ENCODE assay signal across 8 cellular contexts in the genomic region with DNA sequence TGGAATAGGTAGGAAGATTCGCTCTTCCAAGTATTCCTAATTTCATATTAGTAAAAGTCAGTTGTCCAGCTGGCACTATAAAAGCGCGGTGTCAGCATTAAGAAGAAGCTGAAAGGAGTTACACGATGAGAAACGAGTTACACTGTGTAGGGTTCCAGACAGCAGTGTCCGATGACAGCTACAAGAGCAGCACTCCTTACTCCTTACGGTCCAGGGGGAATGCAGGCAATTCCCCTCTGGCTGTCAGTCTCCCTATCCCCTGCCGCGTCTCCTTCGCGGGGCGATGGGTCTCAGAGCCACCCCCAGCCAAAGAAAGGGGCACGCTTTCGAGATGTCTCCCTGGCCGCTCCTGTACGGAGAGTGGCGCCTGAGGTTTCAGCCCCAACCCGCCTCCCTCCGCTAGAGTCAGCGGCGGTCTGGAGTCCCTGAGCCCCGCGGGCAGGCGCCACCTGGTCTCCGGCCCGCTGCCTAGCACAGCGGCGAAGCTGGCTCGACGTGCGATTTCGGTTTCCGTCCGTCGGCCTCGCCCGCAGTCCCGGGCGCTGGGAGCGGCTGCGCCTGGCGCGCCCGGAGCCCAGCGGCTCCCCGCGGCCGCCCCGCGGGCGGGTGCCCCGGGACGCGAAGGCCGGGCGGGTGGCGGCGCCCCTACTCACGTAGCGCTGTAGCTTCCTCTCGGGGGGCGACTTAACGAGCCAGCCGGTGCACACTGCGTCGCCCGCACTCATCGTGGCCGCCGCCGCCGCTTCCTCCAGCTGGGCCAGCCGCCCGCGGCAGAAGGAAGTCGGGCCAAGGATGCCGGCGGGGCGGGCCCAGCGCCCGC. TPM values are rescaled to one million over a fixed set of nuclear protein-coding genes. Genes with fewer than 3 reads are reported as not detected.
DNase-seq lines count a peak whose midpoint lies in the region; ATAC-seq and TF ChIP-seq lines count a peak whose summit lies in the region.

A gene with protein sequence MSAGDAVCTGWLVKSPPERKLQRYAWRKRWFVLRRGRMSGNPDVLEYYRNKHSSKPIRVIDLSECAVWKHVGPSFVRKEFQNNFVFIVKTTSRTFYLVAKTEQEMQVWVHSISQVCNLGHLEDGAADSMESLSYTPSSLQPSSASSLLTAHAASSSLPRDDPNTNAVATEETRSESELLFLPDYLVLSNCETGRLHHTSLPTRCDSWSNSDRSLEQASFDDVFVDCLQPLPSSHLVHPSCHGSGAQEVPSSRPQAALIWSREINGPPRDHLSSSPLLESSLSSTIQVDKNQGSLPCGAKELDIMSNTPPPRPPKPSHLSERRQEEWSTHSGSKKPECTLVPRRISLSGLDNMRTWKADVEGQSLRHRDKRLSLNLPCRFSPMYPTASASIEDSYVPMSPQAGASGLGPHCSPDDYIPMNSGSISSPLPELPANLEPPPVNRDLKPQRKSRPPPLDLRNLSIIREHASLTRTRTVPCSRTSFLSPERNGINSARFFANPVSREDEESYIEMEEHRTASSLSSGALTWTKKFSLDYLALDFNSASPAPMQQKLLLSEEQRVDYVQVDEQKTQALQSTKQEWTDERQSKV (minus strand): TSS at position 777 of the 820 bp plus-strand sequence. CDS start 52 bp downstream, at position 725.

- CTCF ChIA-PET in activated naive CD4-positive, alpha-beta T cell treated with anti-CD3 and anti-CD28 coated beads for 36 hours (lab: Charles Lee) = interaction anchor here (0.8 to 4.9 kb wide), 4 partner anchors 12 to 33 kb away, joined by 3 to 36 read pairs (median 23); a partner anchor contains a TSS

- intact Hi-C loops in activated naive CD4-positive, alpha-beta T cell treated with anti-CD3 and anti-CD28 coated beads for 36 hours (cut with micrococcal nuclease) = no loop called here
- intact Hi-C loops in heart left ventricle (cut with DNase I) = loop anchor here in 3 of 10 donors (2.0 to 5.0 kb wide), 4 partner anchors 20 to 92 kb away; no protein-coding TSS in a partner anchor

- no peak within 1 kb of the TSS for H3K27ac Mint-ChIP-seq in HFFc6
- H3K27ac Mint-ChIP-seq in activated naive CD4-positive, alpha-beta T cell treated with anti-CD3 and anti-CD28 coated beads for 36 hours = no peak within 1 kb of the TSS
- H3K27ac Mint-ChIP-seq in progenitor cell of endocrine pancreas = no peak within 1 kb of the TSS

- DNase-seq in GM13976 (ENCODE audit: low spot score) = peak; percentile 39
- no peak for DNase-seq in HFFc6
- peak; percentile 62 for DNase-seq in NCI-H748 (lab: John Stamatoyannopoulos, UW; ENCODE audit: unreplicated experiment)
- DNase-seq in activated naive CD4-positive, alpha-beta T cell treated with anti-CD3 and anti-CD28 coated beads for 36 hours = peak; percentile 31
- peak in 4 of 5 donors; percentile 43 to 72 (median 55) for DNase-seq in heart left ventricle
- DNase-seq in progenitor cell of endocrine pancreas (ENCODE audit: low spot score, unreplicated experiment) = peak; percentile 14
- no peak for DNase-seq in amniotic stem cell (lab: John Stamatoyannopoulos, UW)
- DNase-seq in anterior cingulate cortex (lab: John Stamatoyannopoulos, UW) = no peak

- no peaks in the 10 kb centered on the region for H3K4me1 Mint-ChIP-seq in HFFc6 (ENCODE audit: low read depth)
- peaks cover 15% of the 10 kb centered on the region for H3K4me1 Mint-ChIP-seq in activated naive CD4-positive, alpha-beta T cell treated with anti-CD3 and anti-CD28 coated beads for 36 hours (ENCODE audit: low read depth)
- no peaks in the 10 kb centered on the region for H3K4me1 Mint-ChIP-seq in progenitor cell of endocrine pancreas (ENCODE audit: low read depth)

- WGBS in heart left ventricle, 4 donors = 0 to 36% (median 13%) methylated on average over 29 to 81 of the region's 81 CpGs

- no peak for TF ChIP-seq CTCF in GM13976 (IDR thresholded peaks at IDR 0.05; ENCODE audit: borderline replicate concordance, control extremely low read depth, extremely low read depth, insufficient read depth, missing control alignments)
- TF ChIP-seq CTCF in HFFc6 (IDR thresholded peaks at IDR 0.05) = no peak
- TF ChIP-seq CTCF in heart left ventricle (IDR thresholded peaks at IDR 0.05) = no peak
- TF ChIP-seq CTCF in progenitor cell of endocrine pancreas (IDR thresholded peaks at IDR 0.05; ENCODE audit: unreplicated experiment) = no peak

- peaks cover 0 to 29% (median 10%) of the 10 kb centered on the region in 12 donors for H3K4me1 ChIP-seq in heart left ventricle

- H3K4me3 ChIP-seq in heart left ventricle = peak within 1 kb of the TSS; percentile 47 to 81 (median 67)

- peak within 1 kb of the TSS; percentile 28; the same call in 1 of the 2 replicates for H3K4me3 Mint-ChIP-seq in HFFc6
- peak within 1 kb of the TSS; percentile 70 for H3K4me3 Mint-ChIP-seq in activated naive CD4-positive, alpha-beta T cell treated with anti-CD3 and anti-CD28 coated beads for 36 hours
- peak within 1 kb of the TSS; percentile 48 for H3K4me3 Mint-ChIP-seq in progenitor cell of endocrine pancreas (ENCODE audit: low read depth)

- peak; percentile 40 to 74 (median 70) for ATAC-seq in heart left ventricle

- in situ Hi-C loops in GM13976 (cut with MboI; ENCODE audit: low sequenced_read_pairs, unreplicated experiment) = no loop called here

- peaks cover 0 to 4% (median 0%) of the 10 kb centered on the region in 12 donors for H3K9me3 ChIP-seq in heart left ventricle

- H3K36me3 Mint-ChIP-seq in HFFc6 (ENCODE audit: low read depth) = no peaks in the 10 kb centered on the region
- H3K36me3 Mint-ChIP-seq in activated naive CD4-positive, alpha-beta T cell treated with anti-CD3 and anti-CD28 coated beads for 36 hours (ENCODE audit: low read depth) = no peaks in the 10 kb centered on the region
- H3K36me3 Mint-ChIP-seq in progenitor cell of endocrine pancreas (ENCODE audit: insufficient read depth) = no peaks in the 10 kb centered on the region

- peaks cover 23% of the 10 kb centered on the region for H3K27me3 Mint-ChIP-seq in HFFc6 (ENCODE audit: insufficient read depth)
- H3K27me3 Mint-ChIP-seq in activated naive CD4-positive, alpha-beta T cell treated with anti-CD3 and anti-CD28 coated beads for 36 hours (ENCODE audit: low read depth) = no peaks in the 10 kb centered on the region
- H3K27me3 Mint-ChIP-seq in progenitor cell of endocrine pancreas = peaks cover 48% of the 10 kb centered on the region

- H3K9me3 Mint-ChIP-seq in HFFc6 = no peaks in the 10 kb centered on the region
- peaks cover under 1% of the 10 kb centered on the region for H3K9me3 Mint-ChIP-seq in activated naive CD4-positive, alpha-beta T cell treated with anti-CD3 and anti-CD28 coated beads for 36 hours
- peaks cover 4% of the 10 kb centered on the region for H3K9me3 Mint-ChIP-seq in progenitor cell of endocrine pancreas (ENCODE audit: low read depth)

- peaks cover 0 to 5% (median 0%) of the 10 kb centered on the region in 9 donors for H3K27me3 ChIP-seq in heart left ventricle

- H3K27ac ChIP-seq in heart left ventricle = peak within 1 kb of the TSS; percentile 83 to 95 (median 92)

- H3K36me3 ChIP-seq in heart left ventricle = no peaks in the 10 kb centered on the region

- peak in 1 of 2 donors; percentile 26 for TF ChIP-seq POLR2A in heart left ventricle (IDR thresholded peaks at IDR 0.05)

RNA-seq across cellular contexts. Expression of the gene that starts here (rescaled TPM):
- under 1 TPM; 0.05 to 0.50 (median 0.16) TPM for total RNA-seq in HFFc6 (2021; fragmentation: NEBNext Ultra II Directional; extraction: Animal tissue kit (Norgen Biotek cat#: 25700))
- total RNA-seq in activated naive CD4-positive, alpha-beta T cell treated with anti-CD3 and anti-CD28 coated beads for 36 hours = 1 to 10 TPM; 1.0 to 1.4 TPM
- 10 to 100 TPM; 11.5 to 29.0 (median 18.6) TPM for total RNA-seq in heart left ventricle
- polyA plus RNA-seq in heart left ventricle = 10 to 100 TPM in 1 of 2 donors, 1 to 10 TPM in 1; 7.2 to 12.3 TPM
- total RNA-seq in progenitor cell of endocrine pancreas = 0.13 and 0.14 TPM in 2 replicates

Comparison
In these comparisons a context has a peak if more than half of its experiments do, and no peak if none do; other contexts are left out.
1. RNA of the gene that starts here (total RNA-seq): 11.5 to 29.0 TPM in heart left ventricle; 1.0 to 1.4 TPM in activated naive CD4-positive, alpha-beta T cell treated with anti-CD3 and anti-CD28 coated beads for 36 hours, 0.05 to 0.50 TPM in HFFc6 and 0.13 to 0.14 TPM in progenitor cell of endocrine pancreas; every median in the first group is over 4 times any median in the second.
2. Peak in DNase-seq in progenitor cell of endocrine pancreas; RNA of the gene not detected or under 1 TPM.
3. DNase-seq: peak in GM13976 (single experiment), NCI-H748 (single experiment), activated naive CD4-positive, alpha-beta T cell treated with anti-CD3 and anti-CD28 coated beads for 36 hours (single experiment) and heart left ventricle (4 of 5); none in HFFc6 (single experiment), amniotic stem cell (single experiment) and anterior cingulate cortex (0 of 58).
4. Peak in every context shown above with its lines, with median percentiles within 50 percentile points of each other: H3K4me3 Mint-ChIP-seq.